In the genomic region with DNA sequence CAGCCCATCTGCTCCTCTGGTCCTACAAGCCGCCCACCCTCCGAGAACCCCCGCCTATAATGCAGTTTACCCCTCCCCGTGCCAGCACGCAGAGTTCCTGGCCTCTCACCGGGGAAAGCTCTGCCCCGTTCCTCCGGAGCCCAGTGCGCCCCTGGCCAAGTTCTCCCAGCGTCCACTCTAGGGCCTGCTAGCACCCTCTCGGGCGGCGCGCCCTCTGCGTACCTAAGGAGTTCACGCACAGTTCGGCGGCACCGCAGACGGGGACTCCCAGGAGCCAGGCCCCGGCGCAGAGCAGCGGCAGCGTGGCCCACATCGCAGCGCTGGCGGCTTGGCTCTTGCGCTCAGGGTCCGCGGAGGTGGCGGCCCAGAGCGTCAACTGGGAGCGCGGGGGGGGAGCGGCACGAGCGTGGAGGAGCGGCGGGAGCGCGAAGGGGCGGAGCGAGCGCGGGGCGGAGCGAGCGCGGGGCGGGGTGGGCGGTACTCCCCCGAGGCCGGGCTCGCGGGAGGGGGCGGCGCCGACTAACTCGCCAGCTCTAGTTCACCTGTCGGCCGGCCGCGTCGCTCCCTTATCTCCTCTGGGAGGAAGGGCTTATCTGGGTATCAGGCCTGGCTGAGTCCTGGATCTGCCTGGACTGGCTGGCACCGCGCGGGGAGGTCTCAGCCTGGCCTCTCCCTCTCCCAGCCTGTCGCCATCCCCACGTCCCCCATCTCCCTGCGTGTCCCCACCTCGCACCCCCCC, we compare ENCODE assay signal across 8 cellular contexts. TPM values are rescaled to one million over a fixed set of nuclear protein-coding genes. Genes with fewer than 3 reads are reported as not detected.
DNase-seq lines count a peak whose midpoint lies in the region; ATAC-seq, FAIRE-seq and TF ChIP-seq lines count a peak whose summit lies in the region.

CTSH (minus strand) TSS at position 378 of the 739 bp plus-strand sequence; CDS start at position 313, 65 bp downstream.

- H3K9me1 ChIP-seq in endothelial cell of umbilical vein (replicated peaks; ENCODE audit: control insufficient read depth, extremely low read depth, insufficient read depth, low read length) = no peaks in the 10 kb centered on the region

- CTCF ChIA-PET in endothelial cell of umbilical vein (lab: Charles Lee) = interaction anchor here (0.8 to 1.3 kb wide), 3 partner anchors 14 to 62 kb away, joined by 3 read pairs; no protein-coding TSS in a partner anchor

- ATAC-seq in GM19023 (IDR thresholded peaks at IDR 0.05; ENCODE audit: unreplicated experiment) (peak; percentile 74), HG03196 (IDR thresholded peaks at IDR 0.05; ENCODE audit: unreplicated experiment) (peak; percentile 63)

- H3K27me3 ChIP-seq in endothelial cell of umbilical vein (ENCODE audit: control insufficient read depth in 2 of 2, insufficient read depth in 2 of 2, low read length in 2 of 2) = peaks cover 11% of the 10 kb centered on the region in 2 experiments

- no TSS peak for BruUV-seq in endothelial cell of umbilical vein (replicated peaks; lab: Mats Ljungman, UMichigan)

- no peaks in the 10 kb centered on the region for H4K20me1 ChIP-seq in endothelial cell of umbilical vein (replicated peaks; ENCODE audit: control insufficient read depth, extremely low read depth, insufficient read depth, low read length)

- intact Hi-C loops in endothelial cell of umbilical vein (cut with micrococcal nuclease) = no loop called here

- no peak for TF ChIP-seq POLR2A in endothelial cell of umbilical vein (IDR thresholded peaks at IDR 0.05; ENCODE audit: low read depth, low read length)

- no peak within 1 kb of the TSS for H3K9ac ChIP-seq in endothelial cell of umbilical vein (replicated peaks; ENCODE audit: extremely low read depth, insufficient read depth, low read length)

- peaks cover 5% of the 10 kb centered on the region for H3K4me1 ChIP-seq in endothelial cell of umbilical vein (ENCODE audit: control insufficient read depth, extremely low read depth, insufficient read depth, low read length)

- H2AFZ ChIP-seq in endothelial cell of umbilical vein (ENCODE audit: low read depth, low read length) = peak within 1 kb of the TSS; percentile 97

- peak; percentile 60 for DNase-seq in AG08395 (ENCODE audit: low spot score)
- DNase-seq in NCI-H774 (lab: John Stamatoyannopoulos, UW) = peak; percentile 66
- peak; percentile 73 for DNase-seq in activated CD8-positive, alpha-beta memory T cell treated with anti-CD3 and anti-CD28 coated beads, Interleukin-2, amount 50 U/mL, for 4 hours
- peak; percentile 44 for DNase-seq in endothelial cell of umbilical vein (ENCODE audit: low read depth, low spot score)
- DNase-seq in mucosa of gallbladder (ENCODE audit: low spot score) = peak; percentile 90
- DNase-seq in stimulated activated CD8-positive, alpha-beta memory T cell treated with anti-CD3 and anti-CD28 coated beads, Interleukin-4, amount 100 ng/mL, for 24 hours (ENCODE audit: low read depth) = peak; percentile 58

- H3K36me3 ChIP-seq in endothelial cell of umbilical vein (ENCODE audit: control insufficient read depth in 2 of 2, extremely low read depth in 1 of 2, insufficient read depth in 2 of 2, low read length in 2 of 2) = no peaks in the 10 kb centered on the region

- H3K4me3 ChIP-seq in endothelial cell of umbilical vein (replicated peaks in 1 of 3; ENCODE audit: insufficient read depth in 1 of 3, low read depth in 1 of 3, low read length in 3 of 3) = peak within 1 kb of the TSS in 2 of 3 experiments; percentile 38 to 43

- no peak for FAIRE-seq in endothelial cell of umbilical vein (lab: Jason Lieb, UNC)

- peak within 1 kb of the TSS; percentile 52 for H3K4me2 ChIP-seq in endothelial cell of umbilical vein (ENCODE audit: insufficient read depth, low read length)

- TF ChIP-seq CTCF in endothelial cell of umbilical vein (IDR thresholded peaks at IDR 0.05; ENCODE audit: extremely low read depth in 1 of 2, insufficient read depth in 1 of 2, low read depth in 1 of 2, low read length in 2 of 2) = no peak

- dilution Hi-C loops in endothelial cell of umbilical vein (cut with MboI; ENCODE audit: extremely low pct_ligation_motif_present, low sequenced_read_pairs) = no loop called here

- H3K79me2 ChIP-seq in endothelial cell of umbilical vein (ENCODE audit: control insufficient read depth, insufficient read depth, low read length) = no peaks in the 10 kb centered on the region

- no peaks in the 10 kb centered on the region for H3K9me3 ChIP-seq in endothelial cell of umbilical vein (replicated peaks; ENCODE audit: control insufficient read depth, insufficient read depth, low read length)

- POLR2A ChIA-PET in endothelial cell of umbilical vein (lab: Charles Lee) = no interaction called here

- H3K27ac ChIP-seq in endothelial cell of umbilical vein (ENCODE audit: insufficient read depth, low read depth, low read length) = no peak within 1 kb of the TSS

TF ChIP-seq in endothelial cell of umbilical vein, 7 proteins besides CTCF, POLR2A, EP300 and RAD21:
- TF ChIP-seq MAX (IDR thresholded peaks at IDR 0.05; ENCODE audit: insufficient read depth, insufficient read length) (no peak), EZH2 (IDR thresholded peaks at IDR 0.05; ENCODE audit: borderline replicate concordance, low read depth, low read length, severe bottlenecking) (no peak), FOS (IDR thresholded peaks at IDR 0.05; ENCODE audit: borderline replicate concordance, insufficient read depth, low read length) (no peak), MYC (IDR thresholded peaks at IDR 0.05; ENCODE audit: low read depth, low read length) (no peak), JUN (IDR thresholded peaks at IDR 0.05; ENCODE audit: borderline replicate concordance, insufficient read depth, insufficient read length, low read depth) (no peak), GATA2 (IDR thresholded peaks at IDR 0.05; ENCODE audit: insufficient read depth, insufficient read length, low read depth, low read length) (no peak), POLR2AphosphoS5 (IDR thresholded peaks at IDR 0.05; ENCODE audit: insufficient read depth, low read depth, low read length) (no peak)

RNA-seq across cellular contexts. Expression of gene CTSH, which starts in this region (rescaled TPM):
- total RNA-seq in endothelial cell of umbilical vein (1.8 and 7.0 TPM in 2 replicates), mucosa of gallbladder (465 TPM)
- 7.4 and 9.0 TPM in 2 replicates for polyA plus RNA-seq in endothelial cell of umbilical vein
- polyA plus RNA-seq in endothelial cell of umbilical vein (2011; cell fraction: cytosol; rRNA removed) = 8.3 and 9.6 TPM in 2 replicates
- polyA plus RNA-seq in endothelial cell of umbilical vein (2011; cell fraction: nucleus; rRNA removed) = 6.2 and 9.4 TPM in 2 replicates
- polyA plus RNA-seq in endothelial cell of umbilical vein (2012) = 19.7 and 31.0 TPM in 2 replicates
- 10.0 and 13.9 TPM in 2 replicates for polyA minus RNA-seq in endothelial cell of umbilical vein
- polyA minus RNA-seq in endothelial cell of umbilical vein (2011; cell fraction: cytosol; rRNA and poly(A)+ RNA removed) = not detected
- polyA minus RNA-seq in endothelial cell of umbilical vein (2011; cell fraction: nucleus; rRNA and poly(A)+ RNA removed) = 2.4 and 2.6 TPM in 2 replicates

Comparison
In these comparisons a context has a peak if more than half of its experiments do, and no peak if none do; other contexts are left out.
1. RNA of gene CTSH (total RNA-seq): 465 TPM in mucosa of gallbladder (single experiment); 1.8 to 7.0 TPM in endothelial cell of umbilical vein; every median in the first group is over 10 times any median in the second.
2. Peak in every context shown above with its lines, with median percentiles within 50 percentile points of each other: DNase-seq.